Comparison of ENCODE assay signal across 8 cellular contexts in the genomic region with DNA sequence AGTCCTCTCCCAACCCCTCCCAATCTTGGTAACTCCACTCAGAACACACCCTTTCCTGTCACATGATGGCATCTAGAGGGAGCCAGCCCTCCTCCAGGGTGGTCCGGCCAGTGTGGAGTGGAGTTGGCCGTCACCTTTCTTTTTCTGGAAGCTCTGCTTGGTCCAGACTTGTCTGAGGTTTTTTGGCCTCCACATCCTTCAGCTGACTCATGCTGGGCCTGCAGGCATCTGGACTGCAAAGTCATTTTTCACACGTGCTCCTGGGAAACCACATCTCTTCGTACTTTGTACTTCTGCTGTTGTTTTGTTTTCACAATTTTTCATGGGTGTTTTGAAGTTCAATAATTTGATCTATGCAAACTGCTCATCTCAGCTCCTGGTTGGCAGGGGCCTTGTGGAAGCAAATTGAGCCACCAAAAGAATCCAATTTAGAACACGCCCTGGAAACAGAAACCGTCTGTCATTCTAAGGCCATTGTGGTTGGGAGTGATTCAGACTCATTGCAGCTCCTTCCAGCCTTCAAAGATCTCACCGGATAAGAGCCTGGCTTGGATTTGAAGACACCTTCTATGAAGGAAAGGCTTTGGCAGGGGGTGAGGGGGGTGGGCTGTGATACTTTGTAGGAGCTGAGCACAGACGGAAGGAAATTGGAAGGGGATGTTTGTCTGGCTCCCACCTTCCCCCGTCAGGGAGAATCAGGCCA. TPM values are rescaled to one million over a fixed set of nuclear protein-coding genes. Genes with fewer than 3 reads are reported as not detected.
DNase-seq lines count a peak whose midpoint lies in the region; ATAC-seq and TF ChIP-seq lines count a peak whose summit lies in the region.

No MANE protein-coding gene starts in this region.

- H3K9ac ChIP-seq in fibroblast of lung (ENCODE audit: insufficient read depth, low read length) = no peak overlapping the region

- H3K4me3 ChIP-seq in GM12865 (ENCODE audit: low read depth, low read length) (no peak overlapping the region), fibroblast of lung (replicated peaks in 1 of 4; ENCODE audit: control extremely low read depth in 1 of 4, insufficient read depth in 1 of 4, low read depth in 3 of 4, low read length in 4 of 4) (peak overlapping the region in 1 of 4 experiments; percentile 7), psoas muscle (no peak overlapping the region)

- H3K79me2 ChIP-seq in fibroblast of lung (ENCODE audit: control insufficient read depth, insufficient read depth, low read length) = no peaks in the 10 kb centered on the region

- peak overlapping the region; percentile 25 for H2AFZ ChIP-seq in fibroblast of lung (ENCODE audit: low read length)

- no peak for TF ChIP-seq CTCF in GM12865 (IDR thresholded peaks at IDR 0.05; ENCODE audit: insufficient read depth, low read depth, low read length, missing control alignments)
- TF ChIP-seq CTCF in fibroblast of lung (conservative IDR thresholded peaks at IDR 0.05 in 1 of 2, IDR thresholded peaks at IDR 0.05 in 1 of 2; ENCODE audit: low read depth in 1 of 2, low read length in 2 of 2) = no peak
- no peak for TF ChIP-seq CTCF in psoas muscle (IDR thresholded peaks at IDR 0.05)

- H3K27ac ChIP-seq in fibroblast of lung (ENCODE audit: insufficient read depth, low read length) (peak overlapping the region; percentile 46), psoas muscle (no peak overlapping the region)

- intact Hi-C loops in psoas muscle (cut with DNase I) = no loop called here

- ATAC-seq in psoas muscle = peak; percentile 39 to 78 (median 66)
- ATAC-seq in HG03196 (IDR thresholded peaks at IDR 0.05; ENCODE audit: unreplicated experiment) = no peak
- ATAC-seq in HG03469 (IDR thresholded peaks at IDR 0.05; ENCODE audit: unreplicated experiment) = no peak

- H3K9me3 ChIP-seq in fibroblast of lung (ENCODE audit: control insufficient read depth, insufficient read depth, low read depth, low read length) (no peaks in the 10 kb centered on the region), psoas muscle (no peaks in the 10 kb centered on the region)

- DNase-seq in GM12865 (ENCODE audit: low read depth) = peak; percentile 24
- peak; percentile 98 for DNase-seq in RPMI7951 (ENCODE audit: low read depth)
- DNase-seq in fibroblast of lung (ENCODE audit: low read depth in 2 of 2) = peak; percentile 97 to 99
- DNase-seq in psoas muscle = peak; percentile 71 to 75
- DNase-seq in middle frontal gyrus (ENCODE audit: extremely low spot score, low spot score) = no peak
- DNase-seq in RPMI8226 = no peak

- H3K27me3 ChIP-seq in fibroblast of lung (ENCODE audit: control insufficient read depth, insufficient read depth, low read length) (no peaks in the 10 kb centered on the region), psoas muscle (ENCODE audit: insufficient read depth in 3 of 3, low read length in 2 of 3) (no peaks in the 10 kb centered on the region)

- 49 to 62% (median 49%) methylated on average over 9 of the region's 9 CpGs for WGBS in psoas muscle, 3 donors

- no peaks in the 10 kb centered on the region for H4K20me1 ChIP-seq in fibroblast of lung (ENCODE audit: control insufficient read depth, extremely low read depth, insufficient read depth, low read length)

- peak overlapping the region; percentile 75 for H3K4me2 ChIP-seq in fibroblast of lung (ENCODE audit: extremely low read depth, insufficient read depth, low read length)

- H3K36me3 ChIP-seq in fibroblast of lung (ENCODE audit: control insufficient read depth, insufficient read depth, low read length) (no peaks in the 10 kb centered on the region), psoas muscle (ENCODE audit: insufficient read depth in 1 of 2, low read depth in 1 of 2) (no peaks in the 10 kb centered on the region)

- H3K4me1 ChIP-seq in fibroblast of lung (ENCODE audit: control insufficient read depth, extremely low read depth, insufficient read depth, low read length) = peaks cover 10% of the 10 kb centered on the region
- no peaks in the 10 kb centered on the region for H3K4me1 ChIP-seq in psoas muscle

RNA-seq across cellular contexts. Expression of a gene that starts 42.4 kb away (rescaled TPM):
- 23.8 and 30.2 TPM in 2 replicates for total RNA-seq in RPMI7951 (2014; rRNA removed; shearing (Covaris generic))
- total RNA-seq in fibroblast of lung (52.1 and 78.8 TPM in 2 replicates), psoas muscle (10 to 100 TPM; 27.4 to 35.5 (median 27.9) TPM)
- polyA plus RNA-seq in fibroblast of lung (51.7 and 52.8 TPM in 2 replicates), psoas muscle (1 to 10 TPM; 3.5 to 8.1 (median 3.6) TPM)
- polyA plus RNA-seq in fibroblast of lung (2012) = 15.5 and 20.7 TPM in 2 replicates
- polyA minus RNA-seq in fibroblast of lung (ENCODE audit: low replicate concordance) = 36.4 and 85.3 TPM in 2 replicates

Comparison
In these comparisons a context has a peak if more than half of its experiments do, and no peak if none do; other contexts are left out.
1. DNase-seq: peak in GM12865 (single experiment), RPMI7951 (single experiment), fibroblast of lung (2 of 2) and psoas muscle (2 of 2); none in middle frontal gyrus (single experiment) and RPMI8226 (single experiment).
2. ATAC-seq: peak in psoas muscle (4 of 4); none in HG03196 (single experiment) and HG03469 (single experiment).